1 cellular context compared by ENCODE assay signal in genomic region chr2:10256525-10257031, GRCh38.
A peak's percentile ranks its signal among the peaks of the same experiment; 100 is the strongest.
TF ChIP-seq lines count a peak whose summit lies in the region.

No MANE protein-coding gene starts in this region.

TF ChIP-seq in K562, 482 proteins besides CTCF, POLR2A, EP300 and RAD21:
- TF ChIP-seq, protein P1, sequence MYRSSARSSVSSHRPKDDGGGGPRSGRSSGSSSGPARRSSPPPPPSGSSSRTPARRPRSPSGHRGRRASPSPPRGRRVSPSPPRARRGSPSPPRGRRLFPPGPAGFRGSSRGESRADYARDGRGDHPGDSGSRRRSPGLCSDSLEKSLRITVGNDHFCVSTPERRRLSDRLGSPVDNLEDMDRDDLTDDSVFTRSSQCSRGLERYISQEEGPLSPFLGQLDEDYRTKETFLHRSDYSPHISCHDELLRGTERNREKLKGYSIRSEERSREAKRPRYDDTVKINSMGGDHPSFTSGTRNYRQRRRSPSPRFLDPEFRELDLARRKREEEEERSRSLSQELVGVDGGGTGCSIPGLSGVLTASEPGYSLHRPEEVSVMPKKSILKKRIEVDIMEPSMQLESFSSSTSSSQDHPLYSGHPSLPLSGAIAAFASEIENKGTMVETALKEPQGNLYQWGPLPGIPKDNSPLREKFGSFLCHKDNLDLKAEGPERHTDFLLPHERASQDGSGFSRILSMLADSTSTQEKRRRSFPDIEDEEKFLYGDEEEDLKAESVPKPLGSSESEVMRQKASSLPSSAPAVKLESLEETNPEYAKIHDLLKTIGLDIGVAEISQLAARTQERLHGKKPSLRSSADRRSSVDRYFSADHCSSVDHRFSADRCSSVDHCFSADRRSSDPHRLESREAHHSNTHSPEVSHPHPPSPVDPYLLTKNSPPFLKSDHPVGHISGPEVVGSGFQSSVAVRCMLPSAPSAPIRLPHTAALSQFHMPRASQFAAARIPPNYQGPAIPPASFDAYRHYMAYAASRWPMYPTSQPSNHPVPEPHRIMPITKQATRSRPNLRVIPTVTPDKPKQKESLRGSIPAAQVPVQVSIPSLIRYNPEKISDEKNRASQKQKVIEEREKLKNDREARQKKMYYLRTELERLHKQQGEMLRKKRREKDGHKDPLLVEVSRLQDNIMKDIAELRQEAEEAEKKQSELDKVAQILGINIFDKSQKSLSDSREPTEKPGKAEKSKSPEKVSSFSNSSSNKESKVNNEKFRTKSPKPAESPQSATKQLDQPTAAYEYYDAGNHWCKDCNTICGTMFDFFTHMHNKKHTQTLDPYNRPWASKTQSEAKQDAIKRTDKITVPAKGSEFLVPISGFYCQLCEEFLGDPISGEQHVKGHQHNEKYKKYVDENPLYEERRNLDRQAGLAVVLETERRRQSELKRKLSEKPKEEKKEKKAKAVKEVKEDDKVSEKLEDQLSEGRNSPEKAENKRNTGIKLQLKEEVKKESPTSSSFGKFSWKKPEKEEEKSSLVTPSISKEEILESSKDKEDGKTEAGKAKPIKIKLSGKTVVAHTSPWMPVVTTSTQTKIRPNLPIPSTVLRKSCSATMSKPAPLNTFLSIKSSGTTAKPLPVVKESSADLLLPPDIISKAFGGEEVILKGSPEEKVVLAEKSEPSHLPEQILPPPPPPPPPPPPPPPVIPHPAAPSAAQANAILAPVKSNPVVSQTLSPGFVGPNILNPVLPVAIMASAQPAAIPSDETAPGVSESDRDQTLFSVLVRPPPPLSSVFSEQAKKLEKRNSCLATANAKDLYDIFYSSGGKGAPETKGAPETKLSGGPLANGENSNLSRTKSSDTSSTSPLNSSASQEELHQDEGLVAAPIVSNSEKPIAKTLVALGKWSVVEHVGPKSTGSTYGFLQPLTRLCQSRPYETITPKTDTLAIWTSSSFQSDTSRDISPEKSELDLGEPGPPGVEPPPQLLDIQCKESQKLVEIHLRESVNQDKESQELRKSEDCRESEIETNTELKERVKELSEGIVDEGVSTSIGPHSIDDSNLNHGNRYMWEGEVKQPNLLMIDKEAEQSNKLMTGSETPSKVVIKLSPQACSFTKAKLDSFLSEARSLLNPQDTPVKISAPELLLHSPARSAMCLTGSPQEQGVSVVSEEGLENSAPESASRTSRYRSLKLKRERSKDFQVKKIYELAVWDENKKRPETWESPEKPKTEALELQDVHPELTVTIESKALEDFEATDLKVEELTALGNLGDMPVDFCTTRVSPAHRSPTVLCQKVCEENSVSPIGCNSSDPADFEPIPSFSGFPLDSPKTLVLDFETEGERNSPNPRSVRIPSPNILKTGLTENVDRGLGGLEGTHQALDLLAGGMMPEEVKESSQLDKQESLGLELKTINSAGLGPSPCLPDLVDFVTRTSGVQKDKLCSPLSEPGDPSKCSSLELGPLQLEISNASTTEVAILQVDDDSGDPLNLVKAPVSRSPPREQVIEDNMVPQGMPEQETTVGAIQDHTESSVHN (IDR thresholded peaks at IDR 0.05; ENCODE audit: borderline replicate concordance in 1 of 2, low read depth in 1 of 2) = no peak
- TF ChIP-seq NFIC (IDR thresholded peaks at IDR 0.05) = peak; percentile 51
TF ChIP-seq in K562: peak in this region for 1.
